8 cellular contexts compared by ENCODE assay signal in genomic region chr3:123584988-123585937, GRCh38. TPM values are rescaled to one million over a fixed set of nuclear protein-coding genes. Genes with fewer than 3 reads are reported as not detected.
DNase-seq lines count a peak whose midpoint lies in the region; ATAC-seq and TF ChIP-seq lines count a peak whose summit lies in the region.

Gene HACD2 (minus strand): TSS chr3:123585053. CDS start chr3:123585027, 26 bp downstream.

- no peaks in the 10 kb centered on the region for H3K9me3 ChIP-seq in testis

- H3K27me3 ChIP-seq in testis, result no peaks in the 10 kb centered on the region

- peak; percentile 91 for ATAC-seq in HG02610 (IDR thresholded peaks at IDR 0.05; ENCODE audit: unreplicated experiment)
- peak; percentile 94 to 95 for ATAC-seq in activated naive CD4-positive, alpha-beta T cell treated with anti-CD3 and anti-CD28 coated beads, Interleukin-2, amount 50 U/mL, for 72 hours
- peak; percentile 97 for ATAC-seq in omental fat pad (ENCODE audit: low FRiP score)

- H3K27ac Mint-ChIP-seq in activated naive CD4-positive, alpha-beta T cell treated with anti-CD3 and anti-CD28 coated beads, Interleukin-2, amount 50 U/mL, for 72 hours, result peak within 1 kb of the TSS in 1 of 2 donors; percentile 88

- TF ChIP-seq CTCF in omental fat pad (IDR thresholded peaks at IDR 0.05) (no peak), testis (IDR thresholded peaks at IDR 0.05) (no peak)

- peaks cover 16 to 36% of the 10 kb centered on the region in 2 donors for H3K36me3 Mint-ChIP-seq in activated naive CD4-positive, alpha-beta T cell treated with anti-CD3 and anti-CD28 coated beads, Interleukin-2, amount 50 U/mL, for 72 hours

- H3K4me1 ChIP-seq in testis, result peaks cover 16% of the 10 kb centered on the region

- H3K27ac ChIP-seq in testis, result peak within 1 kb of the TSS; percentile 95 to 96

- TF ChIP-seq POLR2A in testis (IDR thresholded peaks at IDR 0.05), result peak; percentile 29

- H3K9me3 Mint-ChIP-seq in activated naive CD4-positive, alpha-beta T cell treated with anti-CD3 and anti-CD28 coated beads, Interleukin-2, amount 50 U/mL, for 72 hours, result peaks cover 6% of the 10 kb centered on the region in 2 donors

- 0 to 1% methylated on average over 28 to 45 of the region's 54 CpGs for WGBS in testis, 2 donors

- H3K4me3 ChIP-seq in GM08714 (ENCODE audit: low read length) (peak within 1 kb of the TSS; percentile 100), testis (peak within 1 kb of the TSS; percentile 90 to 95)

- DNase-seq in NCI-H1092 treated with DMSO at 0.1 percent for 48 hours (lab: John Stamatoyannopoulos, UW) (peak; percentile 99), SKM-1 (lab: John Stamatoyannopoulos, UW; ENCODE audit: unreplicated experiment) (peak; percentile 97), glomerular visceral epithelial cell (ENCODE audit: extremely low spot score) (peak; percentile 97), omental fat pad (ENCODE audit: low spot score) (peak; percentile 79), testis (peak; percentile 98)
- peak; percentile 93 to 95 for DNase-seq in activated naive CD4-positive, alpha-beta T cell treated with anti-CD3 and anti-CD28 coated beads, Interleukin-2, amount 50 U/mL, for 72 hours (ENCODE audit: low spot score in 2 of 2)

- H3K36me3 ChIP-seq in testis (ENCODE audit: low read depth, missing control alignments), result no peaks in the 10 kb centered on the region

- intact Hi-C loops in testis (cut with DNase I; ENCODE audit: low total_unique reads), result no loop called here

RNA-seq across cellular contexts. Expression of gene HACD2, which starts in this region (rescaled TPM):
- total RNA-seq in activated naive CD4-positive, alpha-beta T cell treated with anti-CD3 and anti-CD28 coated beads, Interleukin-2, amount 50 U/mL, for 72 hours, result 10 to 100 TPM; 21.7 to 25.5 TPM
- 10 to 100 TPM; 31.7 to 44.9 (median 34.0) TPM for total RNA-seq in omental fat pad
- total RNA-seq in testis, result 10 to 100 TPM; 55.9 to 79.7 TPM
- polyA plus RNA-seq in testis (ENCODE audit: insufficient read depth, low read depth, low replicate concordance), result 34.8 TPM

Comparison
In these comparisons a context has a peak if more than half of its experiments do, and no peak if none do; other contexts are left out.
1. Peak in every context shown above with its lines: DNase-seq, ATAC-seq, H3K4me3 ChIP-seq and H3K27ac ChIP-seq.